In the genomic region with DNA sequence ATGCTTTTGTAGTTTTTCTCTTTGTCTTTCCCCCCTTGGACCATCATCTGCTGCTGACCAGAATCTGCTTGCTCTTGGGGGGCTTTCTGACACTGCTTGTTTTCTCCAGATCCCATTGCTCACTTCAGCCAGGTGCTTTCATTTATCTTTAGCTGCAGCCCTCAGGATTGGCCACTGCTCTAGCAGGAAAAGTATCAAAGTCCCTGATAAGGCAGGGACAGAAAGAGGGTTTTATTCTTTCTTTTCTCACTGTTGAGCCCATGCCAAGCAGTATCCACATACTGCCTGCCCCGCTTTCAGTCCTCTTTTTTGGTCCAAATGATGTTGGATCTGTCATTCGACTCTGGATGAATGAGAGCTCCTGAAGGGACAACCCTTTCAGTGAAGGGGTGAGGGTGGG, we compare ENCODE assay signal across 7 cellular contexts.
"Had no signal": no experiment of that assay in that cellular context is flagged by ENCODE, and none has a peak within 500 bp of the region (broad histone marks: within the 10 kb centered on the region; RNA-seq: fewer than 3 reads in every experiment).

No MANE protein-coding gene starts in this region.

- H2AFZ ChIP-seq: GM23248 had no signal

- ATAC-seq: HCT116 had no signal

- H3K4me3 ChIP-seq: GM23248, HAP-1 had no signal

- H3K9me3 ChIP-seq: HAP-1 had no signal

- DNase-seq: GM23248, GOT3, H7, HFFc6, KBM-7 had no signal

- H3K27ac ChIP-seq: GM23248 had no signal

- H3K4me1 ChIP-seq: HAP-1 had no signal

- H3K9ac ChIP-seq: GM23248 had no signal

- H3K36me3 ChIP-seq: HAP-1 had no signal
